Comparison of ENCODE assay signal across 13 cellular contexts in genomic region chr5:58794875-58795274, GRCh38.
DNase-seq lines count a peak whose midpoint lies in the region; ATAC-seq and TF ChIP-seq lines count a peak whose summit lies in the region.
"Had no signal": no experiment of that assay in that cellular context is flagged by ENCODE, and none has a peak within 500 bp of the region (broad histone marks: within the 10 kb centered on the region; RNA-seq: fewer than 3 reads in every experiment).

No MANE protein-coding gene starts in this region.

- H2AFZ ChIP-seq in GM23338: no peak overlapping the region

- H3K27ac ChIP-seq in GM23338 (ENCODE audit: low read depth): no peak overlapping the region
- H3K27ac ChIP-seq: dorsolateral prefrontal cortex had no signal

- H3K4me1 ChIP-seq in GM23338 (ENCODE audit: insufficient read depth): peaks cover 13% of the 10 kb centered on the region; the same call in 1 of the 2 replicates

- no peaks in the 10 kb centered on the region for H3K9me3 Mint-ChIP-seq in GM23338
- H3K9me3 Mint-ChIP-seq: stimulated activated memory B cell treated with anti-CD40 and anti-IgM and Interleukin-4, amounts not matched to agents 10 μg/mL and 1 μg/mL and 100 μg/mL, for 72 hours had no signal

- TF ChIP-seq CTCF in GM12864 (IDR thresholded peaks at IDR 0.05; ENCODE audit: low read depth, low read length, missing control alignments): no peak
- 0 out of 4 replicates have a peak, but pooled peaks of 1 of the 2 experiments have one; percentile 0 for TF ChIP-seq CTCF in GM23338 (conservative IDR thresholded peaks at IDR 0.05; ENCODE audit: low read depth in 2 of 2)

- H3K79me2 ChIP-seq in GM23338 (replicated peaks; ENCODE audit: insufficient read depth): no peaks in the 10 kb centered on the region

- H3F3A ChIP-seq in GM23338 (replicated peaks; ENCODE audit: low read depth): no peaks in the 10 kb centered on the region

- no peak overlapping the region for H3K27ac Mint-ChIP-seq in GM23338
- H3K27ac Mint-ChIP-seq: stimulated activated memory B cell treated with anti-CD40 and anti-IgM and Interleukin-4, amounts not matched to agents 10 μg/mL and 1 μg/mL and 100 μg/mL, for 72 hours had no signal

- H3K4me3 Mint-ChIP-seq in GM23338: no peak overlapping the region
- H3K4me3 Mint-ChIP-seq: stimulated activated memory B cell treated with anti-CD40 and anti-IgM and Interleukin-4, amounts not matched to agents 10 μg/mL and 1 μg/mL and 100 μg/mL, for 72 hours had no signal

- H3K36me3 ChIP-seq in GM23338 (ENCODE audit: insufficient read depth): no peaks in the 10 kb centered on the region

- peak; percentile 46 for ATAC-seq in GM19452 (IDR thresholded peaks at IDR 0.05; ENCODE audit: unreplicated experiment)
- peak; percentile 51 for ATAC-seq in HG03378 (IDR thresholded peaks at IDR 0.05; ENCODE audit: unreplicated experiment)
- ATAC-seq in GM23338: no peak
- ATAC-seq: stimulated activated memory B cell treated with anti-CD40 and anti-IgM and Interleukin-4, amounts not matched to agents 10 μg/mL and 1 μg/mL and 100 μg/mL, for 72 hours had no signal

- no peaks in the 10 kb centered on the region for H3K9me2 ChIP-seq in GM23338 (ENCODE audit: insufficient read depth)

- H3K27me3 ChIP-seq in GM23338 (ENCODE audit: insufficient read depth): no peaks in the 10 kb centered on the region
- H3K27me3 ChIP-seq: dorsolateral prefrontal cortex had no signal

- DNase-seq in GM12864 (ENCODE audit: low read depth): peak; percentile 4
- DNase-seq in renal cortical epithelial cell (ENCODE audit: low read depth): peak; percentile 10
- DNase-seq in DMS153 treated with DMSO at 0.1 percent for 48 hours (lab: John Stamatoyannopoulos, UW; ENCODE audit: unreplicated experiment): no peak
- no peak for DNase-seq in pons (ENCODE audit: low spot score)
- DNase-seq in GM23338 (ENCODE audit: low spot score): no peak
- no peak for DNase-seq in NCI-H774 (lab: John Stamatoyannopoulos, UW)
- DNase-seq: anterior cingulate cortex, dorsolateral prefrontal cortex, NCI-H510A had no signal

- H3K4me3 ChIP-seq in GM12864 (ENCODE audit: low read depth, low read length) (no peak overlapping the region), GM23338 (no peak overlapping the region)
- H3K4me3 ChIP-seq: dorsolateral prefrontal cortex, smooth muscle cell had no signal

- H4K20me1 ChIP-seq in GM23338 (replicated peaks; ENCODE audit: insufficient read depth): no peaks in the 10 kb centered on the region

- no peak overlapping the region for H3K4me2 ChIP-seq in GM23338
- H3K4me2 ChIP-seq: smooth muscle cell had no signal

- peaks cover 35% of the 10 kb centered on the region for H3K4me1 Mint-ChIP-seq in GM23338

- no peaks in the 10 kb centered on the region for H3K27me3 Mint-ChIP-seq in GM23338 (ENCODE audit: insufficient read depth, low read depth, poor library complexity)
- H3K27me3 Mint-ChIP-seq: stimulated activated memory B cell treated with anti-CD40 and anti-IgM and Interleukin-4, amounts not matched to agents 10 μg/mL and 1 μg/mL and 100 μg/mL, for 72 hours had no signal

- H3K36me3 Mint-ChIP-seq in GM23338 (ENCODE audit: low read depth): no peaks in the 10 kb centered on the region
- H3K36me3 Mint-ChIP-seq: stimulated activated memory B cell treated with anti-CD40 and anti-IgM and Interleukin-4, amounts not matched to agents 10 μg/mL and 1 μg/mL and 100 μg/mL, for 72 hours had no signal

TF ChIP-seq in GM23338, 12 proteins besides CTCF, POLR2A, EP300 and RAD21 (continues in another document):
- TF ChIP-seq ZNF331 (CRISPR knock-in tag; IDR thresholded peaks at IDR 0.05; ENCODE audit: low read depth) (no peak), STAT1 (IDR thresholded peaks at IDR 0.05; ENCODE audit: unreplicated experiment) (no peak), EZH2phosphoT487 (IDR thresholded peaks at IDR 0.05; ENCODE audit: unreplicated experiment) (no peak), REST (IDR thresholded peaks at IDR 0.05; ENCODE audit: unreplicated experiment) (no peak), ETS1 (IDR thresholded peaks at IDR 0.05) (no peak), JUNB (IDR thresholded peaks at IDR 0.05; ENCODE audit: unreplicated experiment) (no peak), CREB1 (CRISPR knock-in tag; IDR thresholded peaks at IDR 0.05; ENCODE audit: low read depth) (no peak), EZH2 (IDR thresholded peaks at IDR 0.05; ENCODE audit: low read depth, unreplicated experiment) (no peak), NANOG (IDR thresholded peaks at IDR 0.05; ENCODE audit: borderline replicate concordance) (no peak), POLR2AphosphoS5 (IDR thresholded peaks at IDR 0.05; ENCODE audit: low read depth) (no peak)

Comparison
In these comparisons a context has a peak if more than half of its experiments do, and no peak if none do; other contexts are left out.
1. DNase-seq: peak in GM12864 (single experiment) and renal cortical epithelial cell (single experiment); none in DMS153 treated with DMSO at 0.1 percent for 48 hours (single experiment), pons (single experiment), GM23338 (single experiment) and NCI-H774 (single experiment).